10 cellular contexts compared by ENCODE assay signal in genomic region chr4:110484029-110484428, GRCh38. TPM values are rescaled to one million over a fixed set of nuclear protein-coding genes. Genes with fewer than 3 reads are reported as not detected.
DNase-seq lines count a peak whose midpoint lies in the region; ATAC-seq, FAIRE-seq and TF ChIP-seq lines count a peak whose summit lies in the region.
"Had no signal": no experiment of that assay in that cellular context is flagged by ENCODE, and none has a peak within 500 bp of the region (broad histone marks: within the 10 kb centered on the region; RNA-seq: fewer than 3 reads in every experiment).

No MANE protein-coding gene starts in this region.

- TF ChIP-seq CTCF in pancreas (IDR thresholded peaks at IDR 0.05): no peak
- TF ChIP-seq CTCF in tibial artery (IDR thresholded peaks at IDR 0.05): no peak
- TF ChIP-seq CTCF in RWPE1 (conservative IDR thresholded peaks at IDR 0.05; ENCODE audit: low read depth): no peak

- H3K27ac ChIP-seq in pancreas (no peak overlapping the region), tibial artery (no peak overlapping the region), RWPE1 (no peak overlapping the region)

- POLR2A ChIA-PET in RWPE1 (lab: Yijun Ruan, JAX; ENCODE audit: low non-redundant PET): no interaction called here

- intact Hi-C loops in pancreas (cut with DNase I) (no loop called here), tibial artery (cut with DNase I; ENCODE audit: low total_unique reads) (no loop called here)

- H3K4me1 ChIP-seq in pancreas (peaks cover 0 to 7% (median 5%) of the 10 kb centered on the region in 3 donors), tibial artery (no peaks in the 10 kb centered on the region)

- 88 to 89% methylated on average over 2 of the region's 2 CpGs for WGBS in pancreas, 2 donors

- H3K9me3 ChIP-seq in pancreas (no peaks in the 10 kb centered on the region), tibial artery (no peaks in the 10 kb centered on the region)

- CTCF ChIA-PET in RWPE1 (lab: Yijun Ruan, JAX): no interaction called here

- no peak for FAIRE-seq in pancreas (lab: Jason Lieb, UNC)

- DNase-seq in germinal center (ENCODE audit: low spot score) (peak; percentile 4), pancreas (no peak), dedifferentiated amniotic fluid mesenchymal stem cell (ENCODE audit: extremely low spot score) (no peak), tibial artery (no peak), RWPE1 (ENCODE audit: low spot score) (no peak)
- DNase-seq: activated naive CD4-positive, alpha-beta T cell; T-cell had no signal

- H3K36me3 ChIP-seq in pancreas: no peaks in the 10 kb centered on the region
- no peaks in the 10 kb centered on the region for H3K36me3 ChIP-seq in tibial artery

- H3K27me3 ChIP-seq in pancreas (peaks cover 0 to 3% (median 0%) of the 10 kb centered on the region in 4 donors), tibial artery (no peaks in the 10 kb centered on the region)

- H3K4me3 ChIP-seq in pancreas (no peak overlapping the region), tibial artery (no peak overlapping the region)

- peak; percentile 100 for ATAC-seq in GM18517 (IDR thresholded peaks at IDR 0.05; ENCODE audit: unreplicated experiment)
- peak; percentile 100 for ATAC-seq in GM21526 (IDR thresholded peaks at IDR 0.05; ENCODE audit: low FRiP score, unreplicated experiment)
- peak; percentile 100 for ATAC-seq in HG03354 (IDR thresholded peaks at IDR 0.05; ENCODE audit: poor library complexity, severe bottlenecking, unreplicated experiment)
- ATAC-seq in pancreas: no peak
- ATAC-seq: T-cell had no signal

RNA-seq across cellular contexts. Expression of gene ENPEP, which starts 8.1 kb away (rescaled TPM):
- 1 to 10 TPM in 2 of 6 donors, under 1 TPM in 4; 0.64 to 2.3 (median 0.75) TPM for total RNA-seq in pancreas
- polyA plus RNA-seq in pancreas: 1 to 10 TPM in 1 of 2 donors, under 1 TPM in 1; 0.27 to 3.1 TPM
- total RNA-seq: T-cell had no signal

Comparison
In these comparisons a context has a peak if more than half of its experiments do, and no peak if none do; other contexts are left out.
1. ATAC-seq: peak in GM18517 (single experiment), GM21526 (single experiment) and HG03354 (single experiment); none in pancreas (0 of 4).